1 cellular context compared by ENCODE assay signal in genomic region chr5:89263846-89264245, GRCh38.
TF ChIP-seq lines count a peak whose summit lies in the region.

No MANE protein-coding gene starts in this region.

TF ChIP-seq in H1, 55 proteins besides CTCF, POLR2A, EP300 and RAD21:
- TF ChIP-seq CHD7 (IDR thresholded peaks at IDR 0.05; ENCODE audit: insufficient replicate concordance, low read length) (no peak), GTF2F1 (IDR thresholded peaks at IDR 0.05; ENCODE audit: borderline replicate concordance, low read depth, low read length) (no peak), SIN3A (conservative IDR thresholded peaks at IDR 0.05 in 1 of 2, IDR thresholded peaks at IDR 0.05 in 1 of 2; ENCODE audit: low read depth in 1 of 2, low read length in 2 of 2) (no peak), ATF3 (IDR thresholded peaks at IDR 0.05; ENCODE audit: insufficient read depth, low read depth, low read length) (no peak), RFX5 (IDR thresholded peaks at IDR 0.05; ENCODE audit: borderline replicate concordance, low read depth, low read length) (no peak), MAFK (IDR thresholded peaks at IDR 0.05; ENCODE audit: low read depth, low read length) (no peak), PHF8 (conservative IDR thresholded peaks at IDR 0.05; ENCODE audit: low read depth, low read length) (no peak), KDM5A (IDR thresholded peaks at IDR 0.05; ENCODE audit: low read length) (no peak), EZH2 (IDR thresholded peaks at IDR 0.05; ENCODE audit: low read depth, low read length, severe bottlenecking) (no peak), YY1 (IDR thresholded peaks at IDR 0.05; ENCODE audit: low read depth, low read length) (no peak), JUND (IDR thresholded peaks at IDR 0.05; ENCODE audit: low read length) (no peak), TEAD4 (IDR thresholded peaks at IDR 0.05; ENCODE audit: low read depth, low read length) (no peak)
